18 cellular contexts compared by ENCODE assay signal in the genomic region with DNA sequence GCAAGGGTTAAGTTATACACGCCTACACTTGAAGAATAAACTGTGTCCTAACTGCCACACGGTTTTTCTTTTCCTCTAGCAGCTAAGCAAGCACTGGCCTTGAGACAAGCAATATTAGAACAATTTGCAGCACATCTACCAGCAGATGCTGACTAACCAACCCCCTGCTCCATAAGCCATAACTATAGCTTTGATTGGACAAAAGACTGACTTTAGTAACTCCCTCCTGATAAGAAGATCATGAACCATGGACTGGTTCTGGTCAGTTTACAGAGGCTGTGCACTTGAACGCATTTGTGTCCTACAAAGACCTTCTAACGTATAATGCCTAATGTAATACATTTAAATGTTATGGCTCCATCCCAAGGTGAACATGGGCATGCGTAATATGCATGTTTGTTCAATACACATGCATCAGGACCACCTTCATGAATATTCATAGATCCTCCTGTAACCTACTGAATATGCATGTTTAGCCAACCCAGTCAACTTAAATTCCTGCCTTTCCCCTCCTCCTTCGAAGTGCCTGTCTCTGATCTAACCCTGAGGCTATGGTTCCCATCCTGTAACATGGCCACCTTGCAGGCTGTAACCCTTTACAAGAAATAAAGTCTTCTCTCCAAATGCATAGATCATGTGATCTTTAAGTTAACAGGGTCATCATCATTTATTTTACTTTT. TPM values are rescaled to one million over a fixed set of nuclear protein-coding genes. Genes with fewer than 3 reads are reported as not detected.
DNase-seq lines count a peak whose midpoint lies in the region; ATAC-seq, FAIRE-seq and TF ChIP-seq lines count a peak whose summit lies in the region.
"Had no signal": no experiment of that assay in that cellular context is flagged by ENCODE, and none has a peak within 500 bp of the region (broad histone marks: within the 10 kb centered on the region; RNA-seq: fewer than 3 reads in every experiment).

No MANE protein-coding gene starts in this region.

- peaks cover 0 to 23% of the 10 kb centered on the region in 2 experiments; a peak in 3 of 5 replicates for H3K4me1 ChIP-seq in K562 (replicated peaks in 1 of 2; ENCODE audit: control insufficient read depth in 2 of 2, insufficient read depth in 2 of 2, low read length in 2 of 2)
- H3K4me1 ChIP-seq in HepG2 (ENCODE audit: insufficient read depth, low read length), result peaks cover 14% of the 10 kb centered on the region; the same call in 1 of the 2 replicates
- H3K4me1 ChIP-seq: A549 had no signal

- H3K27ac ChIP-seq in K562 (ENCODE audit: extremely low read depth, low read depth, low read length) (no peak overlapping the region), HepG2 (ENCODE audit: extremely low read length, insufficient read depth, low read length) (no peak overlapping the region)
- H3K27ac ChIP-seq: A549 had no signal

- ATAC-seq in K562, result peak; percentile 43; the same call in 2 of the 3 replicates
- peak; percentile 79 for ATAC-seq in HepG2
- ATAC-seq: A549 had no signal

- H2AFZ ChIP-seq in K562 (ENCODE audit: low read depth, low read length), result peak overlapping the region; percentile 29; the same call in 1 of the 2 replicates
- no peak overlapping the region for H2AFZ ChIP-seq in HepG2 (ENCODE audit: low read length)

- H3K4me3 ChIP-seq in K562 (no peak overlapping the region), HepG2 (replicated peaks in 1 of 3; ENCODE audit: insufficient read depth in 1 of 3, low read depth in 2 of 3, low read length in 3 of 3) (no peak overlapping the region)
- H3K4me3 ChIP-seq: A549 had no signal

- H3K27me3 ChIP-seq in K562 (ENCODE audit: control insufficient read depth in 2 of 2, insufficient read depth in 2 of 2, low read length in 2 of 2) (no peaks in the 10 kb centered on the region), HepG2 (ENCODE audit: control insufficient read depth in 1 of 2, insufficient read depth in 2 of 2, low read length in 2 of 2) (no peaks in the 10 kb centered on the region)

- CTCF ChIA-PET in K562 (lab: Yijun Ruan, JAX; ENCODE audit: low intra/inter-chr PET ratio), result interaction anchor here (0.7 kb wide), 1 partner anchor 69 kb away, joined by 3 read pairs; no protein-coding TSS in a partner anchor
- CTCF ChIA-PET in HepG2 (lab: Yijun Ruan, JAX; ENCODE audit: low intra/inter-chr PET ratio, low total read pairs), result no interaction called here

- no peak overlapping the region for H3K9ac ChIP-seq in K562 (ENCODE audit: insufficient read depth in 1 of 2, low read depth in 2 of 2, low read length in 2 of 2)
- H3K9ac ChIP-seq in HepG2 (ENCODE audit: insufficient read depth, low read depth, low read length), result no peak overlapping the region

- in situ Hi-C loops in K562 (cut with MboI) (no loop called here), HepG2 (cut with HindIII; ENCODE audit: extremely low pct_ligation_motif_present, low pct_unique_long_range_greater_than_20kb) (no loop called here)

- H3K79me2 ChIP-seq in K562 (ENCODE audit: control insufficient read depth, insufficient read depth, low read length), result no peaks in the 10 kb centered on the region
- no peaks in the 10 kb centered on the region for H3K79me2 ChIP-seq in HepG2 (ENCODE audit: insufficient read depth, low read length)

- TF ChIP-seq RAD21 in K562 (CRISPR knock-in tag; conservative IDR thresholded peaks at IDR 0.05 in 1 of 2, IDR thresholded peaks at IDR 0.05 in 1 of 2) (no peak), HepG2 (CRISPR knock-in tag; IDR thresholded peaks at IDR 0.05) (no peak)

- H4K20me1 ChIP-seq in K562 (replicated peaks; ENCODE audit: control insufficient read depth, insufficient read depth, low read length) (no peaks in the 10 kb centered on the region), HepG2 (ENCODE audit: insufficient read depth, low read length) (no peaks in the 10 kb centered on the region)

- WGBS in K562 (ENCODE audit: insufficient coverage, low coverage, missing lambda C conversion rate), result 16% methylated on average over 6 of the region's 6 CpGs
- WGBS in HepG2 (ENCODE audit: low lambda C conversion rate), result 6% methylated on average over 6 of the region's 6 CpGs

- H3K4me2 ChIP-seq in K562 (ENCODE audit: insufficient read depth, low read length), result peak overlapping the region; percentile 13; the same call in 1 of the 2 replicates
- H3K4me2 ChIP-seq in HepG2 (ENCODE audit: low read depth, low read length), result no peak overlapping the region
- H3K4me2 ChIP-seq: A549 had no signal

- H3K36me3 ChIP-seq in K562 (ENCODE audit: control insufficient read depth, insufficient read depth, low read length) (no peaks in the 10 kb centered on the region), HepG2 (replicated peaks in 1 of 2; ENCODE audit: control insufficient read depth in 1 of 2, insufficient read depth in 2 of 2, low read length in 2 of 2) (no peaks in the 10 kb centered on the region)

- peak; percentile 38; the same call in 1 of the 2 replicates for TF ChIP-seq POLR2A in K562 (conservative IDR thresholded peaks at IDR 0.05)
- TF ChIP-seq POLR2A in HepG2 (IDR thresholded peaks at IDR 0.05; ENCODE audit: insufficient read depth in 1 of 2, low read depth in 2 of 2, low read length in 2 of 2), result no peak

- H3K9me1 ChIP-seq in K562 (ENCODE audit: control insufficient read depth, insufficient read depth, low read length), result no peaks in the 10 kb centered on the region

- TF ChIP-seq CTCF in K562 (IDR thresholded peaks at IDR 0.05 in 2 of 3, conservative IDR thresholded peaks at IDR 0.05 in 1 of 3; ENCODE audit: insufficient read depth in 2 of 3, low read depth in 1 of 3, low read length in 3 of 3) (no peak), HepG2 (CRISPR knock-in tag; IDR thresholded peaks at IDR 0.05) (no peak)

- H3K9me3 ChIP-seq in K562 (replicated peaks; ENCODE audit: control insufficient read depth, insufficient read depth, low read depth, low read length), result no peaks in the 10 kb centered on the region
- H3K9me3 ChIP-seq in HepG2 (ENCODE audit: low read length), result no peaks in the 10 kb centered on the region
- H3K9me3 ChIP-seq: A549 had no signal

- DNase-seq in DMS 273 treated with DMSO at 0.1 percent for 48 hours (lab: John Stamatoyannopoulos, UW) (peak; percentile 66), HTR-8/SVneo (ENCODE audit: insufficient read length, low spot score) (no peak), K562 (ENCODE audit: extremely low read depth in 1 of 4, low spot score in 3 of 4) (peak in 1 of 4 experiments; percentile 14), HepG2 (ENCODE audit: low spot score) (peak; percentile 17), COLO668 (lab: John Stamatoyannopoulos, UW; ENCODE audit: unreplicated experiment) (no peak), SW 1271 (lab: John Stamatoyannopoulos, UW) (no peak), HK-2 (ENCODE audit: unreplicated experiment) (no peak), HCEC 1CT (no peak)
- DNase-seq: AML-193, DND-41, H7, KBM-7, NCI-H1092, NCI-H748 treated with DMSO at 0.1 percent for 48 hours, SHP77 treated with DMSO at 0.1 percent for 48 hours had no signal

- intact Hi-C loops in K562 (cut with micrococcal nuclease), result no loop called here
- intact Hi-C loops in HepG2 (cut with micrococcal nuclease; ENCODE audit: unreplicated experiment), result no loop called here

- FAIRE-seq in HTR-8/SVneo (lab: Jason Lieb, UNC), result peak; percentile 66
- FAIRE-seq in K562 (lab: Jason Lieb, UNC), result peak; percentile 56
- peak; percentile 44 for FAIRE-seq in HepG2 (lab: Jason Lieb, UNC)
- FAIRE-seq: A549, RCC 7860 had no signal

- POLR2A ChIA-PET in K562 (lab: Yijun Ruan, JAX) (interaction anchor here (1.0 to 1.4 kb wide), 3 partner anchors 11 to 118 kb away, joined by 3 read pairs; no protein-coding TSS in a partner anchor), HepG2 (lab: Yijun Ruan, JAX) (no interaction called here)

- TF ChIP-seq EP300 in K562 (IDR thresholded peaks at IDR 0.05; ENCODE audit: low read length), result no peak
- TF ChIP-seq EP300 in HepG2 (IDR thresholded peaks at IDR 0.05; ENCODE audit: low read depth in 2 of 2, low read length in 2 of 2), result no peak
- no peak for TF ChIP-seq EP300 in HepG2 (CRISPR knock-in tag; IDR thresholded peaks at IDR 0.05; ENCODE audit: borderline replicate concordance)

- BruUV-seq in K562 (replicated peaks; lab: Mats Ljungman, UMichigan) (no TSS peak), HepG2 (replicated peaks; lab: Mats Ljungman, UMichigan) (no TSS peak)

RNA-seq across cellular contexts. Expression of a gene that starts 26.5 kb away (rescaled TPM):
- total RNA-seq in K562 (2011; cell fraction: chromatin; rRNA removed; ENCODE audit: low replicate concordance), result 0.12 TPM in 1 of 2 replicates, not detected in the other
- not detected in 2 replicates for total RNA-seq in K562 (2011; cell fraction: nucleolus; rRNA removed)
- total RNA-seq in K562 (2011; cell fraction: nucleoplasm; rRNA removed), result not detected in 2 replicates
- total RNA-seq in K562 (2014; rRNA removed) (0.05 TPM in 1 of 2 replicates, not detected in the other), K562 (2014; rRNA removed; fragmentation: Illumina TruSeq; extraction: Trizol) (0.03 TPM in 1 of 2 replicates, not detected in the other), K562 (2015; rRNA removed; fragmentation: Illumina TruSeq; extraction: Trizol) (0.34 and 0.69 TPM in 2 replicates), K562 (2021) (0.42 TPM in 1 of 2 replicates, not detected in the other), HepG2 (2016; rRNA removed; fragmentation: Illumina TruSeq; extraction: Trizol) (0.25 TPM in 1 of 2 replicates, not detected in the other)
- polyA plus RNA-seq in K562 (2011; rRNA removed) (0.03 and 0.05 TPM in 2 replicates), K562 (2014; fragmentation: Illumina TruSeq; extraction: Trizol) (0.03 and 0.16 TPM in 2 replicates), K562 (2014; fragmentation: Nextera tagmentation; extraction: Ambion mirVana) (under 1 TPM; 0.10 to 0.13 TPM), K562 (2014; rRNA removed) (0.13 and 0.77 TPM in 2 replicates), HepG2 (2011; rRNA removed) (0.50 and 0.51 TPM in 2 replicates)
- polyA plus RNA-seq in K562 (2011; cell fraction: cytosol; rRNA removed), result 0.12 TPM in 1 of 2 replicates, not detected in the other
- 0.10 and 0.57 TPM in 2 replicates for polyA plus RNA-seq in K562 (2011; cell fraction: nucleus; rRNA removed)
- polyA plus RNA-seq in K562 (2012), result 0.21 and 0.96 TPM in 2 replicates
- not detected in 2 replicates for polyA minus RNA-seq in K562 (2011; rRNA and poly(A)+ RNA removed)
- not detected in 2 replicates for polyA minus RNA-seq in K562 (2011; cell fraction: cytosol; rRNA and poly(A)+ RNA removed)
- not detected in 2 replicates for polyA minus RNA-seq in K562 (2011; cell fraction: nucleus; rRNA and poly(A)+ RNA removed)
- not detected in 2 replicates for total RNA-seq in HepG2 (2016; cell fraction: cytosol; rRNA removed; fragmentation: Illumina TruSeq; extraction: Trizol; ENCODE audit: low read depth)
- total RNA-seq in HepG2 (2016; cell fraction: insoluble cytoplasmic fraction; rRNA removed; fragmentation: Illumina TruSeq; extraction: Trizol), result 0.09 TPM in 1 of 2 replicates, not detected in the other
- total RNA-seq in HepG2 (2016; cell fraction: membrane; rRNA removed; fragmentation: Illumina TruSeq; extraction: Trizol), result not detected in 2 replicates
- total RNA-seq in HepG2 (2016; cell fraction: nucleus; rRNA removed; fragmentation: Illumina TruSeq; extraction: Trizol), result 0.34 and 0.53 TPM in 2 replicates
- polyA plus RNA-seq in HepG2 (2011; cell fraction: cytosol; rRNA removed), result 0.01 TPM in 1 of 2 replicates, not detected in the other
- 0.14 and 0.74 TPM in 2 replicates for polyA plus RNA-seq in HepG2 (2011; cell fraction: nucleus; rRNA removed)
- polyA plus RNA-seq in HepG2 (2012), result 0.74 and 0.93 TPM in 2 replicates
- not detected in 2 replicates for polyA plus RNA-seq in HepG2 (2016; cell fraction: cytosol; fragmentation: Illumina TruSeq; extraction: Trizol; ENCODE audit: low read depth)
- 0.49 TPM in 1 of 2 replicates, not detected in the other for polyA plus RNA-seq in HepG2 (2016; cell fraction: insoluble cytoplasmic fraction; fragmentation: Illumina TruSeq; extraction: Trizol; ENCODE audit: low read depth)
- not detected in 2 replicates for polyA plus RNA-seq in HepG2 (2016; cell fraction: membrane; fragmentation: Illumina TruSeq; extraction: Trizol; ENCODE audit: low read depth)
- polyA plus RNA-seq in HepG2 (2016; cell fraction: nucleus; fragmentation: Illumina TruSeq; extraction: Trizol; ENCODE audit: insufficient read depth, low read depth), result 0.30 and 1.1 TPM in 2 replicates
- polyA minus RNA-seq in HepG2 (2011; rRNA and poly(A)+ RNA removed; ENCODE audit: low replicate concordance), result 0.26 and 0.56 TPM in 2 replicates
- polyA minus RNA-seq in HepG2 (2011; cell fraction: cytosol; rRNA and poly(A)+ RNA removed), result 0.09 TPM in 1 of 2 replicates, not detected in the other
- polyA minus RNA-seq in HepG2 (2011; cell fraction: nucleus; rRNA and poly(A)+ RNA removed), result 1.0 and 1.1 TPM in 2 replicates
- total RNA-seq: HT1080 had no signal

Comparison
In these comparisons a context has a peak if more than half of its experiments do, and no peak if none do; other contexts are left out.
1. DNase-seq: peak in DMS 273 treated with DMSO at 0.1 percent for 48 hours (single experiment) and HepG2 (single experiment); none in HTR-8/SVneo (single experiment), COLO668 (single experiment), SW 1271 (0 of 2), HK-2 (single experiment) and HCEC 1CT (single experiment).